Comparison of ENCODE assay signal across 17 cellular contexts in genomic region chr19:17544418-17544817, GRCh38.
"Had no signal": no experiment of that assay in that cellular context is flagged by ENCODE, and none has a peak within 500 bp of the region (broad histone marks: within the 10 kb centered on the region; RNA-seq: fewer than 3 reads in every experiment).

No MANE protein-coding gene starts in this region.

- H3K9me3 Mint-ChIP-seq: naive thymus-derived CD8-positive, alpha-beta T cell; type B pancreatic cell had no signal

- DNase-seq: dorsolateral prefrontal cortex; effector CD8-positive, alpha-beta T cell; foreskin melanocyte; heart left ventricle; hippocampal formation; kidney glomerular epithelial cell; mammary epithelial cell; naive thymus-derived CD8-positive, alpha-beta T cell; nucleus accumbens; ovary; small intestine; stimulated activated CD4-positive, alpha-beta T cell treated with anti-CD3 and anti-CD28 coated beads, Interleukin-12 subunit alpha, Interleukin-12 subunit beta, amount 100 ng/mL, for 4 hours; stimulated activated naive CD4-positive, alpha-beta T cell treated with Interleukin-2 at 50 U/mL for 16 hours had no signal

- ATAC-seq: heart left ventricle; naive thymus-derived CD8-positive, alpha-beta T cell had no signal

- H3K27ac ChIP-seq: coronary artery, dorsolateral prefrontal cortex, heart left ventricle, ovary, right atrium auricular region had no signal

- H3K27me3 ChIP-seq: dorsolateral prefrontal cortex, heart left ventricle, ovary, right atrium auricular region had no signal

- H3K36me3 Mint-ChIP-seq: naive thymus-derived CD8-positive, alpha-beta T cell; type B pancreatic cell had no signal

- H3K27me3 Mint-ChIP-seq: naive thymus-derived CD8-positive, alpha-beta T cell had no signal

- H3K27ac Mint-ChIP-seq: type B pancreatic cell had no signal

- H3K36me3 ChIP-seq: heart left ventricle, ovary, right atrium auricular region had no signal

- H3K4me3 Mint-ChIP-seq: naive thymus-derived CD8-positive, alpha-beta T cell; type B pancreatic cell had no signal

- H3K4me3 ChIP-seq: coronary artery, dorsolateral prefrontal cortex, heart left ventricle, ovary, right atrium auricular region had no signal

- FAIRE-seq: small intestine, urothelium cell line had no signal

- H3K9me3 ChIP-seq: ovary, right atrium auricular region had no signal
